Comparison of ENCODE assay signal across 25 cellular contexts in genomic region chr9:16341176-16341575, GRCh38.
DNase-seq lines count a peak whose midpoint lies in the region; ATAC-seq, FAIRE-seq and TF ChIP-seq lines count a peak whose summit lies in the region.
"Had no signal": no experiment of that assay in that cellular context is flagged by ENCODE, and none has a peak within 500 bp of the region (broad histone marks: within the 10 kb centered on the region; RNA-seq: fewer than 3 reads in every experiment).

No MANE protein-coding gene starts in this region.

- H3K36me3 ChIP-seq in ACC112 (ENCODE audit: insufficient read depth, low read length) (no peaks in the 10 kb centered on the region), body of pancreas (replicated peaks in 1 of 2; ENCODE audit: insufficient read depth in 1 of 2, low read depth in 2 of 2) (no peaks in the 10 kb centered on the region), stomach (no peaks in the 10 kb centered on the region)
- H3K36me3 ChIP-seq: adrenal gland, SJSA1, upper lobe of right lung had no signal

- no peak for DNase-seq in H54 (ENCODE audit: insufficient read length, low spot score)
- peak; percentile 42 for DNase-seq in astrocyte of the spinal cord (ENCODE audit: low read depth, low spot score)
- DNase-seq in kidney glomerular epithelial cell (lab: John Stamatoyannopoulos, UW), result peak; percentile 8
- no peak for DNase-seq in activated T-cell treated with anti-CD3 and anti-CD28 coated beads for 4 hours
- no peak for DNase-seq in body of pancreas
- DNase-seq in GM19239 (ENCODE audit: insufficient read length, low spot score), result no peak
- DNase-seq in stomach, result no peak
- DNase-seq: activated CD4-positive, alpha-beta T cell treated with anti-CD3 and anti-CD28 coated beads, Interleukin-2, amount 50 U/mL, for 1 hour; activated CD8-positive, alpha-beta memory T cell treated with anti-CD3 and anti-CD28 coated beads, Interleukin-2, amount 50 U/mL, for 48 hours; activated gamma-delta T cell; adrenal gland; CD4-positive, CD25-positive, alpha-beta regulatory T cell; dorsolateral prefrontal cortex; NCI-H1092; NCI-H2029 treated with DMSO at 0.1 percent for 48 hours; NCI-H345; T-helper 17 cell; upper lobe of right lung had no signal

- TF ChIP-seq EP300 in stomach (IDR thresholded peaks at IDR 0.05), result no peak

- H3K9me3 ChIP-seq in body of pancreas, result no peaks in the 10 kb centered on the region
- H3K9me3 ChIP-seq in stomach, result no peaks in the 10 kb centered on the region
- H3K9me3 ChIP-seq: adrenal gland, SJSA1, upper lobe of right lung had no signal

- intact Hi-C loops in body of pancreas (cut with DNase I), result no loop called here
- intact Hi-C loops in stomach (cut with DNase I; ENCODE audit: low total_unique reads), result no loop called here

- no peaks in the 10 kb centered on the region for H3K79me2 ChIP-seq in ACC112 (ENCODE audit: control insufficient read depth, insufficient read depth, low read length, unreplicated experiment)

- H3K27me3 ChIP-seq in ACC112 (ENCODE audit: insufficient read depth, low read length) (no peaks in the 10 kb centered on the region), body of pancreas (no peaks in the 10 kb centered on the region), stomach (no peaks in the 10 kb centered on the region)
- H3K27me3 ChIP-seq: adrenal gland, SJSA1, upper lobe of right lung had no signal

- H3K4me3 ChIP-seq in ACC112 (ENCODE audit: low read depth, low read length) (no peak overlapping the region), astrocyte of the spinal cord (ENCODE audit: low read depth, low read length) (no peak overlapping the region), body of pancreas (no peak overlapping the region), stomach (no peak overlapping the region)
- H3K4me3 ChIP-seq: adrenal gland, dorsolateral prefrontal cortex, GM12878, SJSA1, upper lobe of right lung had no signal

- TF ChIP-seq POLR2A in H54 (IDR thresholded peaks at IDR 0.05; ENCODE audit: low read depth, low read length) (no peak), body of pancreas (IDR thresholded peaks at IDR 0.05) (no peak), stomach (IDR thresholded peaks at IDR 0.05) (no peak)

- WGBS in body of pancreas, 2 donors, result 57 to 70% methylated on average over 2 of the region's 2 CpGs
- WGBS in stomach, 5 donors, result 71 to 81% (median 78%) methylated on average over 2 of the region's 2 CpGs

- in situ Hi-C loops in astrocyte of the spinal cord (cut with HindIII; ENCODE audit: low sequenced_read_pairs), result no loop called here

- ATAC-seq in body of pancreas, result no peak
- ATAC-seq: GM12878, Panc1, T-helper 17 cell had no signal

- peaks cover 49% of the 10 kb centered on the region for H3K4me1 ChIP-seq in ACC112 (ENCODE audit: control insufficient read depth, insufficient read depth, low read length, unreplicated experiment)
- no peaks in the 10 kb centered on the region for H3K4me1 ChIP-seq in body of pancreas
- H3K4me1 ChIP-seq in stomach, result no peaks in the 10 kb centered on the region
- H3K4me1 ChIP-seq: upper lobe of right lung had no signal

- TF ChIP-seq CTCF in astrocyte of the spinal cord (IDR thresholded peaks at IDR 0.05; ENCODE audit: low read depth, low read length), result no peak
- no peak for TF ChIP-seq CTCF in body of pancreas (IDR thresholded peaks at IDR 0.05)
- no peak for TF ChIP-seq CTCF in stomach (IDR thresholded peaks at IDR 0.05)

- FAIRE-seq in H54 (lab: Jason Lieb, UNC), result peak; percentile 62
- FAIRE-seq in GM19239 (lab: Jason Lieb, UNC), result no peak
- FAIRE-seq: GM12878, H1 had no signal

- peak overlapping the region; percentile 14 for H2AFZ ChIP-seq in ACC112 (ENCODE audit: low read length, unreplicated experiment)

- peak overlapping the region; percentile 47 for H3K27ac ChIP-seq in ACC112 (ENCODE audit: low read depth, low read length)
- H3K27ac ChIP-seq in body of pancreas, result no peak overlapping the region
- no peak overlapping the region for H3K27ac ChIP-seq in stomach
- H3K27ac ChIP-seq: adrenal gland, dorsolateral prefrontal cortex, epithelial cell of prostate, SJSA1, upper lobe of right lung, VCaP had no signal

Comparison
In these comparisons a context has a peak if more than half of its experiments do, and no peak if none do; other contexts are left out.
1. DNase-seq: peak in astrocyte of the spinal cord (single experiment) and kidney glomerular epithelial cell (single experiment); none in H54 (single experiment), activated T-cell treated with anti-CD3 and anti-CD28 coated beads for 4 hours (single experiment), body of pancreas (0 of 4), GM19239 (single experiment) and stomach (single experiment).